In the genomic region with DNA sequence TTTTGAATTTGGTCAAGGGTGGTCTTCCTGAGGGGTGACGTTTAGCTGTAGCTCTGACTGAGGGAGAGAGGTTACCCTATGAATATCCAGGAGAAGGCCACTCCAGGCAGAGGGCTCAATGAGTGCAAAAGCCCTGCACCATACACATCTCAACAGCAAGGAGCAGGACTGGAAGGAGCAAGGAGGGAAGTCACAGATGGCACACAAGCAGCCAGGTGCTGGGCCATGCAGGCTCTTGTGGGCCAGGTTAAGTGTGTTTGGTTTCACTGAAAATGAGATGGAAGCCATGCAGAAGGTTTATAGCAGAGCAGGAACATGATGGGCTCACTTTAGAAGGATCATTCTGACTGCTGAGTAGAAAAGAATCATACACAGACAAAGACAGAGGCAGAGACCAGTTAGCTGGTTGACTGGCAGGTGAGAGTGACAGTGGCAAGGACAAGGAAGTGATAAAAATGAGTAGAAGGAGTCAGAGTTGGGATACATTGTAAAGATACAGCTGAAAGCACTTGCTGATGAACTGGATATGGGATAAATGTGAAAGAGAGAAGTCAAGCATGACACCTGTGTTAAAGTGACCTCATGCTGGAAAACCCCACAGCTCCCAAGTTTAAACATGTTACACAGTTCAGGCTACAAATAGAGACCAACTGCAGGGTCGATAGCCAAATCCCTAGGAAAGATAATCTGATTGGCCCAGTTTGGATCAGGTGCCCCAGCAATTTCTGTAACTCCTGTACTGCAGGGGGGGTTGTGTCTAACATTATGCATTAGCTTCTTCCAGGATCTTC, we compare ENCODE assay signal across 11 cellular contexts.
DNase-seq lines count a peak whose midpoint lies in the region; ATAC-seq, FAIRE-seq and TF ChIP-seq lines count a peak whose summit lies in the region.
"Had no signal": no experiment of that assay in that cellular context is flagged by ENCODE, and none has a peak within 500 bp of the region (broad histone marks: within the 10 kb centered on the region; RNA-seq: fewer than 3 reads in every experiment).

No MANE protein-coding gene starts in this region.

- no peaks in the 10 kb centered on the region for H3K4me1 Mint-ChIP-seq in Caco-2 (ENCODE audit: low read depth, unreplicated experiment)

- no peak overlapping the region for H3K27ac Mint-ChIP-seq in Caco-2 (ENCODE audit: unreplicated experiment)

- no peaks in the 10 kb centered on the region for H3K9me3 ChIP-seq in Caco-2
- H3K9me3 ChIP-seq: MG63, SK-N-SH had no signal

- no peaks in the 10 kb centered on the region for H3K36me3 Mint-ChIP-seq in Caco-2 (ENCODE audit: insufficient read depth, unreplicated experiment)

- no peaks in the 10 kb centered on the region for H3K4me1 ChIP-seq in foreskin keratinocyte
- no peaks in the 10 kb centered on the region for H3K4me1 ChIP-seq in Caco-2

- peak; percentile 72 for ATAC-seq in GM18508 (IDR thresholded peaks at IDR 0.05; ENCODE audit: insufficient read depth, unreplicated experiment)
- ATAC-seq in GM21723 (IDR thresholded peaks at IDR 0.05; ENCODE audit: unreplicated experiment) = peak; percentile 82
- ATAC-seq in foreskin keratinocyte = peak; percentile 85

- no peak for TF ChIP-seq POLR2A in H54 (IDR thresholded peaks at IDR 0.05; ENCODE audit: low read depth, low read length)

- H3K4me3 ChIP-seq in Caco-2 (ENCODE audit: low read depth, low read length) = no peak overlapping the region
- H3K4me3 ChIP-seq: MG63 had no signal

- peaks cover 5% of the 10 kb centered on the region for H3K27me3 Mint-ChIP-seq in Caco-2 (ENCODE audit: insufficient read depth, unreplicated experiment)

- no peak for TF ChIP-seq CTCF in foreskin keratinocyte (conservative IDR thresholded peaks at IDR 0.05)
- no peak for TF ChIP-seq CTCF in Caco-2 (IDR thresholded peaks at IDR 0.05; ENCODE audit: insufficient read depth in 1 of 2, low read depth in 1 of 2, low read length in 1 of 2, severe bottlenecking in 1 of 2, unreplicated experiment in 1 of 2)

- no TSS peak for BruUV-seq in Caco-2 (replicated peaks; lab: Mats Ljungman, UMichigan)

- H3K9me3 Mint-ChIP-seq in Caco-2 (ENCODE audit: unreplicated experiment) = peaks cover 26% of the 10 kb centered on the region

- POLR2A ChIA-PET in Caco-2 (lab: Charles Lee) = no interaction called here

- H3K4me3 Mint-ChIP-seq in Caco-2 (ENCODE audit: unreplicated experiment) = no peak overlapping the region

- no peaks in the 10 kb centered on the region for H3K27me3 ChIP-seq in foreskin keratinocyte
- H3K27me3 ChIP-seq in Caco-2 (replicated peaks; ENCODE audit: control insufficient read depth, insufficient read depth, low read length) = no peaks in the 10 kb centered on the region
- H3K27me3 ChIP-seq: MG63 had no signal

- CTCF ChIA-PET in Caco-2 (lab: Charles Lee) = no interaction called here

- no peak for DNase-seq in HTR-8/SVneo (ENCODE audit: insufficient read length, low spot score)
- peak; percentile 8 to 57 for DNase-seq in foreskin keratinocyte
- no peak for DNase-seq in Caco-2
- DNase-seq in H54 (ENCODE audit: insufficient read length, low spot score) = no peak
- DNase-seq in NAMALWA (ENCODE audit: low spot score) = no peak
- no peak for DNase-seq in globus pallidus (ENCODE audit: low spot score)
- DNase-seq: MG63, posterior cingulate gyrus, SK-N-SH had no signal

- H3K36me3 ChIP-seq in Caco-2 (ENCODE audit: control insufficient read depth, insufficient read depth, low read length) = no peaks in the 10 kb centered on the region
- H3K36me3 ChIP-seq: MG63 had no signal

- intact Hi-C loops in Caco-2 (cut with micrococcal nuclease; ENCODE audit: unreplicated experiment) = no loop called here

- H3K27ac ChIP-seq in foreskin keratinocyte = no peak overlapping the region

- FAIRE-seq in HTR-8/SVneo (lab: Jason Lieb, UNC) (peak; percentile 26), H54 (lab: Jason Lieb, UNC) (no peak)

Comparison
In these comparisons a context has a peak if more than half of its experiments do, and no peak if none do; other contexts are left out.
1. DNase-seq: peak in foreskin keratinocyte (2 of 2); none in HTR-8/SVneo (single experiment), Caco-2 (0 of 2), H54 (single experiment), NAMALWA (single experiment) and globus pallidus (single experiment).
2. Peak in every context shown above with its lines, with median percentiles within 50 percentile points of each other: ATAC-seq.